ENCODE assay signal across 24 cellular contexts in genomic region chr1:2855206-2856075, GRCh38. TPM values are rescaled to one million over a fixed set of nuclear protein-coding genes. Genes with fewer than 3 reads are reported as not detected.
"Had no signal": no experiment of that assay in that cellular context is flagged by ENCODE, and none has a peak within 500 bp of the region (broad histone marks: within the 10 kb centered on the region; RNA-seq: fewer than 3 reads in every experiment).

No MANE protein-coding gene starts in this region.

- H3K36me3 Mint-ChIP-seq: activated CD4-positive, alpha-beta memory T cell treated with anti-CD3 and anti-CD28 coated beads for 36 hours; activated naive CD8-positive, alpha-beta T cell treated with anti-CD3 and anti-CD28 coated beads, Interleukin-2, amount 10 ng/mL, durations not matched to agents 7 days and 5 days; immature natural killer cell had no signal

- H3K4me1 ChIP-seq: foreskin keratinocyte, psoas muscle, upper lobe of left lung had no signal

- H3K9me3 Mint-ChIP-seq: activated CD4-positive, alpha-beta memory T cell treated with anti-CD3 and anti-CD28 coated beads for 36 hours; immature natural killer cell had no signal

- ATAC-seq: foreskin keratinocyte, mucosa of descending colon, psoas muscle, T-helper 17 cell had no signal

- H3K36me3 ChIP-seq: cardiac muscle cell, upper lobe of left lung had no signal

- H3K27me3 Mint-ChIP-seq: activated naive CD8-positive, alpha-beta T cell treated with anti-CD3 and anti-CD28 coated beads, Interleukin-2, amount 10 ng/mL, durations not matched to agents 7 days and 5 days had no signal

- H3K27ac Mint-ChIP-seq: activated CD4-positive, alpha-beta memory T cell treated with anti-CD3 and anti-CD28 coated beads for 36 hours; activated naive CD4-positive, alpha-beta T cell treated with anti-CD3 and anti-CD28 coated beads for 36 hours; activated naive CD8-positive, alpha-beta T cell treated with anti-CD3 and anti-CD28 coated beads, Interleukin-2, amount 10 ng/mL, durations not matched to agents 7 days and 5 days; immature natural killer cell; T-helper 17 cell had no signal

- H3K4me3 Mint-ChIP-seq: activated CD4-positive, alpha-beta memory T cell treated with anti-CD3 and anti-CD28 coated beads for 36 hours; activated naive CD4-positive, alpha-beta T cell treated with anti-CD3 and anti-CD28 coated beads for 36 hours; activated naive CD8-positive, alpha-beta T cell treated with anti-CD3 and anti-CD28 coated beads, Interleukin-2, amount 10 ng/mL, durations not matched to agents 7 days and 5 days; immature natural killer cell; neural crest cell; T-helper 17 cell had no signal

- H3K27me3 ChIP-seq: cardiac muscle cell, foreskin keratinocyte, hepatocyte, upper lobe of left lung had no signal

- H3K9me3 ChIP-seq: mucosa of descending colon, psoas muscle, upper lobe of left lung had no signal

- H3K27ac ChIP-seq: cardiac muscle cell, foreskin keratinocyte, hepatocyte, psoas muscle, SK-N-MC, upper lobe of left lung had no signal

- DNase-seq: activated CD4-positive, alpha-beta memory T cell treated with anti-CD3 and anti-CD28 coated beads for 36 hours; activated CD4-positive, alpha-beta T cell treated with anti-CD3 and anti-CD28 coated beads for 48 hours; activated naive CD4-positive, alpha-beta T cell treated with anti-CD3 and anti-CD28 coated beads for 36 hours; activated naive CD8-positive, alpha-beta T cell treated with anti-CD3 and anti-CD28 coated beads, Interleukin-2, amount 10 ng/mL, durations not matched to agents 7 days and 5 days; activated T-cell treated with anti-CD3 and anti-CD28 coated beads, Interleukin-2, amount 50 U/mL, for 48 hours; amniotic stem cell; dermis blood vessel endothelial cell; effector CD8-positive, alpha-beta T cell; erythroblast; foreskin keratinocyte; immature natural killer cell; kidney glomerular epithelial cell; mesendoderm; stimulated activated CD4-positive, alpha-beta T cell treated with anti-CD3 and anti-CD28 coated beads, Interleukin-4, amount 100 ng/mL, for 1 hour; stimulated activated naive CD4-positive, alpha-beta T cell; SW 1271 had no signal

- H3K4me3 ChIP-seq: cardiac muscle cell, hepatocyte, mucosa of descending colon, psoas muscle, SK-N-MC, upper lobe of left lung had no signal

- H3K4me1 Mint-ChIP-seq: activated naive CD8-positive, alpha-beta T cell treated with anti-CD3 and anti-CD28 coated beads, Interleukin-2, amount 10 ng/mL, durations not matched to agents 7 days and 5 days; neural crest cell; T-helper 17 cell had no signal

RNA-seq across cellular contexts. Expression of gene TTC34, which starts 53.9 kb away (rescaled TPM):
- total RNA-seq: cardiac muscle cell had no signal
- polyA plus RNA-seq: cardiac muscle cell had no signal
